ENCODE assay signal across 10 cellular contexts in the genomic region with DNA sequence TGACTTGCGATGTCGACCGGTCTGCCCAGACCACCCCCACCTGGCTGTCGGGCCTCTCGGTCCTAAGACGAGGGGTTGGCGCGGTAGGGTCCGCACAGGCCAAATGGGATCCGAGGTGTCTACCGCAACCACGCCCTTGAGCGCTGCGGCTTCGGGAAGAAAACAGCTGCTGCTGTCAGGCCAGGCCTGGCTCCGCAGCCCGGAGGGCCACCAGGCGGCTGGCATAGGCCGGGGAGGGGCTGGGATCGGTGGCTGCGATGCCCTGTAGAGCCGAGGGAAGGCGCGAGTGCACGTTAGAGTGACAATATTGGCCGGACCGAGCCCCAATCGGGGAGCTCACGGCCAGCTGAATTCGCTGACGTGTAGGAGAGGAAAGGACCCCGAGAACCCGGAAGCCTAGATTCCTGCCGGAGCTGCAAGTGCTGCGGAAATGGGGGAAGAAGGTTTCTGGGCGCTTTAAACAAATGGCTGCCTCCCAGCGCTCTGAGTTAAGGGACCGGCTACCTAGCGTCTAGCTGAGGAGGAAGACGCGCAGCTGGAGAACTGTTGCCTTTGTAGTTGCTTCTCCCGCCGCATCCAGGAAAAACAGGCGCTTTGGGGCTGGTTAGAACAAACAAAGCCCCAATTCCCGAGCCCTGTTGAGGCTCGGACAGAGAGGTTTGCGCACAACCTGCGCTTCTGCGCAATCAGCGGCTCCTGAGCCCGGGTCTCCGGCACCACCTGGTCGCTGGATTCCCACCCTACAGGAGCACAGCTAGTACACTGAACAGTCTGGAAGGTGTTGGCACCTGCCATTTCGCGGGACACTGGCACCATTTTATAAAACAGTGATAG. TPM values are rescaled to one million over a fixed set of nuclear protein-coding genes. Genes with fewer than 3 reads are reported as not detected.
A peak's percentile ranks its signal among the peaks of the same experiment; 100 is the strongest.
DNase-seq lines count a peak whose midpoint lies in the region; ATAC-seq and TF ChIP-seq lines count a peak whose summit lies in the region.
"Had no signal": no experiment of that assay in that cellular context is flagged by ENCODE, and none has a peak within 500 bp of the region (broad histone marks: within the 10 kb centered on the region; RNA-seq: fewer than 3 reads in every experiment).

No MANE protein-coding gene starts in this region.

- no peak for TF ChIP-seq POLR2A in ovary (IDR thresholded peaks at IDR 0.05)

- H3K27me3 ChIP-seq in ovary = no peaks in the 10 kb centered on the region

- no peak overlapping the region for H3K4me3 ChIP-seq in ovary

- TF ChIP-seq EP300 in ovary (IDR thresholded peaks at IDR 0.05) = no peak

- H3K9me3 Mint-ChIP-seq in stimulated activated naive CD8-positive, alpha-beta T cell treated with anti-CD3 and anti-CD28 coated beads, Interleukin-15, amount 100 ng/mL, for 72 hours = peaks cover 10 to 33% of the 10 kb centered on the region in 2 donors

- peak overlapping the region in 1 of 2 donors; percentile 29 for H3K4me3 Mint-ChIP-seq in stimulated activated naive CD8-positive, alpha-beta T cell treated with anti-CD3 and anti-CD28 coated beads, Interleukin-15, amount 100 ng/mL, for 72 hours
- H3K4me3 Mint-ChIP-seq: central memory CD8-positive, alpha-beta T cell had no signal

- no peaks in the 10 kb centered on the region for H3K36me3 ChIP-seq in ovary

- ATAC-seq in SK-N-SH treated with all-trans-retinoic acid at 6 μM for 48 hours (peak; percentile 86), left cardiac atrium (peak; percentile 29 to 60)
- no peak for ATAC-seq in stimulated activated naive CD8-positive, alpha-beta T cell treated with anti-CD3 and anti-CD28 coated beads, Interleukin-15, amount 100 ng/mL, for 72 hours

- intact Hi-C loops in left cardiac atrium (cut with DNase I) = no loop called here
- intact Hi-C loops in ovary (cut with DNase I) = no loop called here

- H3K9me3 ChIP-seq in ovary = peaks cover 0 to 10% of the 10 kb centered on the region in 2 donors

- in situ Hi-C loops in G401 (cut with HindIII; ENCODE audit: low sequenced_read_pairs) = no loop called here

- H3K27ac ChIP-seq in ovary = no peak overlapping the region

- peaks cover 3% of the 10 kb centered on the region for H3K4me1 ChIP-seq in ovary (ENCODE audit: insufficient read depth)

- H3K27ac Mint-ChIP-seq in stimulated activated naive CD8-positive, alpha-beta T cell treated with anti-CD3 and anti-CD28 coated beads, Interleukin-15, amount 100 ng/mL, for 72 hours = peak overlapping the region in 1 of 2 donors; percentile 27

- TF ChIP-seq CTCF in ovary (IDR thresholded peaks at IDR 0.05) = no peak

- peaks cover 100% of the 10 kb centered on the region for H3K27me3 Mint-ChIP-seq in stimulated activated naive CD8-positive, alpha-beta T cell treated with anti-CD3 and anti-CD28 coated beads, Interleukin-15, amount 100 ng/mL, for 72 hours

- WGBS in ovary, 3 donors = 2% methylated on average over 55 of the region's 55 CpGs

- peak; percentile 98 for DNase-seq in G401 (ENCODE audit: low spot score)
- DNase-seq in left cardiac atrium = no peak
- peak; percentile 70 for DNase-seq in putamen (ENCODE audit: low spot score)
- DNase-seq in activated T-cell treated with anti-CD3 and anti-CD28 coated beads for 4 hours = no peak
- DNase-seq in stimulated activated naive CD8-positive, alpha-beta T cell treated with anti-CD3 and anti-CD28 coated beads, Interleukin-15, amount 100 ng/mL, for 72 hours = no peak
- DNase-seq in ovary = no peak
- no peak for DNase-seq in NCI-H1105 treated with DMSO at 0.1 percent for 48 hours (lab: John Stamatoyannopoulos, UW)
- DNase-seq: NCI-H2107 had no signal

- H3K4me1 Mint-ChIP-seq in stimulated activated naive CD8-positive, alpha-beta T cell treated with anti-CD3 and anti-CD28 coated beads, Interleukin-15, amount 100 ng/mL, for 72 hours = peaks cover 15% of the 10 kb centered on the region
- H3K4me1 Mint-ChIP-seq: central memory CD8-positive, alpha-beta T cell had no signal

TF ChIP-seq in SK-N-SH treated with all-trans-retinoic acid at 6 μM for 48 hours, 23 proteins besides CTCF, POLR2A, EP300 and RAD21:
- no peak for TF ChIP-seq ESRRG (CRISPR knock-in tag; IDR thresholded peaks at IDR 0.05)
- no peak for TF ChIP-seq RARB (CRISPR knock-in tag; IDR thresholded peaks at IDR 0.05)
- no peak for TF ChIP-seq ZFP3 (CRISPR knock-in tag; IDR thresholded peaks at IDR 0.05)
- no peak for TF ChIP-seq CREB5 (CRISPR knock-in tag; IDR thresholded peaks at IDR 0.05; ENCODE audit: low read depth)
- TF ChIP-seq ZNF8 (CRISPR knock-in tag; IDR thresholded peaks at IDR 0.05) = no peak

RNA-seq across cellular contexts. Expression of gene ZIC4, which starts 14.0 kb away (rescaled TPM):
- total RNA-seq in G401 (2014; rRNA removed; shearing (Covaris generic)) = not detected in 2 replicates
- total RNA-seq in left cardiac atrium (not detected), ovary (not detected)
- polyA plus RNA-seq in ovary = not detected

RNA-seq across cellular contexts. Expression of gene ZIC1, which starts 16.9 kb away (rescaled TPM):
- total RNA-seq in G401 (2014; rRNA removed; shearing (Covaris generic)) = not detected in 2 replicates
- total RNA-seq in left cardiac atrium (not detected), ovary (under 1 TPM in 3 of 7 donors, not detected in 4; 0.05 to 0.45 (median 0.18) TPM)
- under 1 TPM in 1 of 2 donors, not detected in 1; 0.10 TPM for polyA plus RNA-seq in ovary

Comparison
In these comparisons a context has a peak if more than half of its experiments do, and no peak if none do; other contexts are left out.
1. DNase-seq: peak in G401 (single experiment) and putamen (single experiment); none in left cardiac atrium (single experiment), activated T-cell treated with anti-CD3 and anti-CD28 coated beads for 4 hours (single experiment), stimulated activated naive CD8-positive, alpha-beta T cell treated with anti-CD3 and anti-CD28 coated beads, Interleukin-15, amount 100 ng/mL, for 72 hours (0 of 2), ovary (0 of 5) and NCI-H1105 treated with DMSO at 0.1 percent for 48 hours (single experiment).